19 cellular contexts compared by ENCODE assay signal in genomic region chr17:72970246-72970645, GRCh38.
"Had no signal": no experiment of that assay in that cellular context is flagged by ENCODE, and none has a peak within 500 bp of the region (broad histone marks: within the 10 kb centered on the region; RNA-seq: fewer than 3 reads in every experiment).

No MANE protein-coding gene starts in this region.

- H3K27ac Mint-ChIP-seq: activated CD4-positive, alpha-beta T cell treated with anti-CD3 and anti-CD28 coated beads, Interleukin-2, amount 10 ng/mL, durations not matched to agents 7 days and 5 days; activated CD8-positive, alpha-beta T cell treated with anti-CD3 and anti-CD28 coated beads, Interleukin-2, amount 10 ng/mL, durations not matched to agents 7 days and 5 days; activated naive CD4-positive, alpha-beta T cell treated with anti-CD3 and anti-CD28 coated beads for 36 hours; activated T-cell treated with anti-CD3 and anti-CD28 coated beads, Interleukin-2, amount 50 U/mL, for 24 hours; dendritic cell treated with granulocyte-macrophage colony-stimulating factor and Interleukin-4, amounts not matched to agents 40 ng/mL and 50 ng/mL, for 4 days; mesothelial cell of epicardium; natural killer cell treated with Interleukin-12 subunit alpha and Interleukin-12 subunit beta and Interleukin-15 and Interleukin-18, amount 100 ng/mL, for 72 hours had no signal

- H3K27me3 ChIP-seq: esophagus squamous epithelium, ovary, right lobe of liver, upper lobe of right lung had no signal

- H3K9me3 ChIP-seq: esophagus squamous epithelium, lower lobe of right lung, ovary, right lobe of liver, upper lobe of right lung had no signal

- H3K27me3 Mint-ChIP-seq: activated CD4-positive, alpha-beta T cell treated with anti-CD3 and anti-CD28 coated beads, Interleukin-2, amount 10 ng/mL, durations not matched to agents 7 days and 5 days; activated T-cell treated with anti-CD3 and anti-CD28 coated beads, Interleukin-2, amount 50 U/mL, for 24 hours; dendritic cell treated with granulocyte-macrophage colony-stimulating factor and Interleukin-4, amounts not matched to agents 40 ng/mL and 50 ng/mL, for 4 days; natural killer cell treated with Interleukin-12 subunit alpha and Interleukin-12 subunit beta and Interleukin-15 and Interleukin-18, amount 100 ng/mL, for 72 hours; stimulated activated memory B cell treated with anti-CD40 and anti-IgM and Interleukin-4, amounts not matched to agents 10 μg/mL and 1 μg/mL and 100 μg/mL, for 72 hours had no signal

- H3K9me3 Mint-ChIP-seq: activated naive CD4-positive, alpha-beta T cell treated with anti-CD3 and anti-CD28 coated beads for 36 hours; activated T-cell treated with anti-CD3 and anti-CD28 coated beads, Interleukin-2, amount 50 U/mL, for 24 hours; dendritic cell treated with granulocyte-macrophage colony-stimulating factor and Interleukin-4, amounts not matched to agents 40 ng/mL and 50 ng/mL, for 4 days; mesothelial cell of epicardium; natural killer cell treated with Interleukin-12 subunit alpha and Interleukin-12 subunit beta and Interleukin-15 and Interleukin-18, amount 100 ng/mL, for 72 hours; stimulated activated memory B cell treated with anti-CD40 and anti-IgM and Interleukin-4, amounts not matched to agents 10 μg/mL and 1 μg/mL and 100 μg/mL, for 72 hours had no signal

- H3K27ac ChIP-seq: esophagus squamous epithelium, lower lobe of right lung, ovary, right lobe of liver, upper lobe of right lung had no signal

- H3K4me1 Mint-ChIP-seq: activated CD4-positive, alpha-beta T cell treated with anti-CD3 and anti-CD28 coated beads, Interleukin-2, amount 10 ng/mL, durations not matched to agents 7 days and 5 days had no signal

- ATAC-seq: activated CD4-positive, CD25-positive, alpha-beta regulatory T cell treated with anti-CD3 and anti-CD28 coated beads, Interleukin-2, amount 50 U/mL, for 24 hours; activated CD8-positive, alpha-beta T cell treated with anti-CD3 and anti-CD28 coated beads, Interleukin-2, amount 10 ng/mL, durations not matched to agents 7 days and 5 days; lower lobe of right lung; right lobe of liver; stimulated activated memory B cell treated with anti-CD40 and anti-IgM and Interleukin-4, amounts not matched to agents 10 μg/mL and 1 μg/mL and 100 μg/mL, for 72 hours; upper lobe of right lung had no signal

- H3K4me3 Mint-ChIP-seq: activated CD4-positive, alpha-beta T cell treated with anti-CD3 and anti-CD28 coated beads, Interleukin-2, amount 10 ng/mL, durations not matched to agents 7 days and 5 days; activated CD8-positive, alpha-beta T cell treated with anti-CD3 and anti-CD28 coated beads, Interleukin-2, amount 10 ng/mL, durations not matched to agents 7 days and 5 days; activated naive CD4-positive, alpha-beta T cell treated with anti-CD3 and anti-CD28 coated beads for 36 hours; activated T-cell treated with anti-CD3 and anti-CD28 coated beads, Interleukin-2, amount 50 U/mL, for 24 hours; dendritic cell treated with granulocyte-macrophage colony-stimulating factor and Interleukin-4, amounts not matched to agents 40 ng/mL and 50 ng/mL, for 4 days; mesothelial cell of epicardium; natural killer cell treated with Interleukin-12 subunit alpha and Interleukin-12 subunit beta and Interleukin-15 and Interleukin-18, amount 100 ng/mL, for 72 hours had no signal

- H3K4me3 ChIP-seq: esophagus squamous epithelium, lower lobe of right lung, ovary, right lobe of liver, smooth muscle cell, upper lobe of right lung had no signal

- H3K4me1 ChIP-seq: esophagus squamous epithelium, lower lobe of right lung, upper lobe of right lung had no signal

- H3K36me3 Mint-ChIP-seq: mesothelial cell of epicardium; natural killer cell treated with Interleukin-12 subunit alpha and Interleukin-12 subunit beta and Interleukin-15 and Interleukin-18, amount 100 ng/mL, for 72 hours had no signal

- H3K36me3 ChIP-seq: esophagus squamous epithelium, lower lobe of right lung, ovary, right lobe of liver, upper lobe of right lung had no signal

- H3K4me2 ChIP-seq: smooth muscle cell had no signal

- DNase-seq: activated CD4-positive, alpha-beta T cell treated with anti-CD3 and anti-CD28 coated beads, Interleukin-2, amount 10 ng/mL, durations not matched to agents 7 days and 5 days; activated CD8-positive, alpha-beta T cell treated with anti-CD3 and anti-CD28 coated beads, Interleukin-2, amount 10 ng/mL, durations not matched to agents 7 days and 5 days; activated naive CD4-positive, alpha-beta T cell treated with anti-CD3 and anti-CD28 coated beads for 36 hours; activated T-cell treated with anti-CD3 and anti-CD28 coated beads, Interleukin-2, amount 50 U/mL, for 24 hours; cerebellar nuclear complex; effector memory CD4-positive, alpha-beta T cell; esophagus squamous epithelium; lower lobe of right lung; ovary; right lobe of liver; stimulated activated CD4-positive, alpha-beta T cell treated with anti-CD3 and anti-CD28 coated beads, Interleukin-4, amount 100 ng/mL, for 1 hour; T1000; upper lobe of right lung had no signal
